In the genomic region with DNA sequence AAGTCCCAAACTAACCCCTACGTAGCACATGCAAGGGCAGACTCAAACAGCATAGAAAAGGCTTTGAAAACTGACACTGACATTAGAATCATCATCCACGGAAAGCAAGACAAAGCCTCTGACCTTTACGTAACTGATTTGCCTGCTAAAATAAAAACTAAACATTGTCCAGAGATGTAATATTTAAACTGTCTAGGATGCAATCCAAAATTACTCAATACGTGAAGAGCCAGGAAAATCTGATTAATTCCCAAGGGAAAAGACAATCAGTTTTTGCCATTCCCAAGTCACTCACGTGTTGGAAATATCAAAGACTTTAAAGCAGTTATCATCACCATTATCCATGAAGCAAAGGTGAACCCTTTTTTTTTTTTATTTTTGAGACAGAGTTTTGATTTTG, we compare ENCODE assay signal across 1 cellular context.
TF ChIP-seq lines count a peak whose summit lies in the region.

No MANE protein-coding gene starts in this region.

TF ChIP-seq in HepG2, 621 proteins besides CTCF, POLR2A, EP300 and RAD21:
- TF ChIP-seq ZSCAN12 (CRISPR knock-in tag; IDR thresholded peaks at IDR 0.05) (no peak), ZNF777 (CRISPR knock-in tag; IDR thresholded peaks at IDR 0.05) (no peak), ZNF724P (CRISPR knock-in tag; IDR thresholded peaks at IDR 0.05; ENCODE audit: borderline replicate concordance) (no peak), NR2F2 (IDR thresholded peaks at IDR 0.05; ENCODE audit: borderline replicate concordance, low read depth) (no peak), ZC3H13 (CRISPR knock-in tag; IDR thresholded peaks at IDR 0.05) (no peak), ZNF761 (CRISPR knock-in tag; conservative IDR thresholded peaks at IDR 0.05) (no peak), ETV6 (CRISPR knock-in tag; conservative IDR thresholded peaks at IDR 0.05) (no peak), MAF1 (CRISPR knock-in tag; IDR thresholded peaks at IDR 0.05; ENCODE audit: borderline replicate concordance) (no peak), MTF1 (CRISPR knock-in tag; IDR thresholded peaks at IDR 0.05) (no peak), ZNF782 (CRISPR knock-in tag; IDR thresholded peaks at IDR 0.05; ENCODE audit: borderline replicate concordance) (no peak), ZNF33A (CRISPR knock-in tag; IDR thresholded peaks at IDR 0.05; ENCODE audit: borderline replicate concordance) (no peak)
